ENCODE assay signal across 8 cellular contexts in the genomic region with DNA sequence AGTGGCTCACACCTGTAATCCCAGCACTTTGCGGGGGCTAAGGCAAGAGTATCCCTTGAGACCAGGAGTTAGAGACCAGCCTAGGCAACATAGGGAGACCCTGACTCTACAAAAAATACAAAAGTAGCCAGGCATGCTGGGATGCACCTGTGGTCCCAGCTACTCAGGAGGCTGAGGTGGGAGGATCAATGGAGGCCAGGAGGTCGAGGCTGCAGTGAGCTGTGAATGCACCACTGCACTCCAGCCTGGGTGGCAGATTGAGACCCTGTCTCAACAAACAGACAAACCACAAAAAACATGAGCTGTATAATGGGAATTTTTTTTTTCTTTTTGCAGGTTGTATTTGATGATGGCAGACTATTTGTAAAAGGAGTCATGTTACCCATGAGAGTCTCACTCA. TPM values are rescaled to one million over a fixed set of nuclear protein-coding genes. Genes with fewer than 3 reads are reported as not detected.
DNase-seq lines count a peak whose midpoint lies in the region; ATAC-seq and TF ChIP-seq lines count a peak whose summit lies in the region.
"Not testable (repeated sequence)": the region's sequence is repeated elsewhere in the genome, so short reads cannot be mapped to it uniquely, and the experiment has no call there.

No MANE protein-coding gene starts in this region.

- CTCF ChIA-PET in CD4-positive, alpha-beta T cell (lab: Charles Lee) = interaction anchor here (0.7 to 1.5 kb wide), 2 partner anchors 73 to 197 kb away, joined by 3 to 4 read pairs; no protein-coding TSS in a partner anchor
- CTCF ChIA-PET in T-cell (lab: Charles Lee) = not testable (repeated sequence)

- H3K9me3 Mint-ChIP-seq in CD4-positive, alpha-beta T cell = not testable (repeated sequence)
- H3K9me3 Mint-ChIP-seq in HFFc6 (peaks cover 17% of the 10 kb centered on the region), T-cell (peaks cover 6 to 11% (median 10%) of the 10 kb centered on the region in 3 donors), brain (peaks cover 20 to 39% (median 32%) of the 10 kb centered on the region in 5 experiments), nephron (peaks cover 34% of the 10 kb centered on the region)
- peaks cover 14% of the 10 kb centered on the region for H3K9me3 Mint-ChIP-seq in activated T-cell treated with anti-CD3 and anti-CD28 coated beads, Interleukin-2, amount 50 U/mL, for 4 hours
- H3K9me3 Mint-ChIP-seq in stimulated activated naive CD8-positive, alpha-beta T cell treated with anti-CD3 and anti-CD28 coated beads, Interleukin-15, Interleukin-2, amounts not matched to agents 100 ng/mL and 50 ng/mL, for 24 hours = peaks cover 16% of the 10 kb centered on the region

- H3K27me3 Mint-ChIP-seq in CD4-positive, alpha-beta T cell; HFFc6 (ENCODE audit: insufficient read depth); T-cell; activated T-cell treated with anti-CD3 and anti-CD28 coated beads, Interleukin-2, amount 50 U/mL, for 4 hours (ENCODE audit: low read depth); brain; stimulated activated naive CD8-positive, alpha-beta T cell treated with anti-CD3 and anti-CD28 coated beads, Interleukin-15, Interleukin-2, amounts not matched to agents 100 ng/mL and 50 ng/mL, for 24 hours: not testable (repeated sequence)
- peaks cover 12% of the 10 kb centered on the region for H3K27me3 Mint-ChIP-seq in nephron (ENCODE audit: low read depth)

- not testable (repeated sequence) for H3K9me3 ChIP-seq in CD4-positive, alpha-beta T cell (ENCODE audit: control insufficient read depth, low read length)
- peaks cover 0 to 25% (median 10%) of the 10 kb centered on the region in 11 donors for H3K9me3 ChIP-seq in heart right ventricle

- WGBS in heart right ventricle, 2 donors = 97 to 99% methylated on average over 2 of the region's 2 CpGs

- POLR2A ChIA-PET in CD4-positive, alpha-beta T cell (lab: Charles Lee); T-cell (lab: Charles Lee): not testable (repeated sequence)

- peak overlapping the region in 6 of 10 donors; percentile 5 to 99 (median 94) for H3K4me3 ChIP-seq in heart right ventricle

- TF ChIP-seq CTCF in CD4-positive, alpha-beta T cell (IDR thresholded peaks at IDR 0.05); HFFc6 (IDR thresholded peaks at IDR 0.05); brain (conservative IDR thresholded peaks at IDR 0.05); heart right ventricle (IDR thresholded peaks at IDR 0.05); nephron (IDR thresholded peaks at IDR 0.05; ENCODE audit: unreplicated experiment in 3 of 3): not testable (repeated sequence)

- H3K4me1 Mint-ChIP-seq in CD4-positive, alpha-beta T cell (ENCODE audit: low read depth) = peaks cover 45% of the 10 kb centered on the region
- H3K4me1 Mint-ChIP-seq in HFFc6 (ENCODE audit: low read depth) (peaks cover 14% of the 10 kb centered on the region), T-cell (peaks cover 40 to 47% (median 44%) of the 10 kb centered on the region in 3 donors), brain (peaks cover 25% of the 10 kb centered on the region)
- H3K4me1 Mint-ChIP-seq in activated T-cell treated with anti-CD3 and anti-CD28 coated beads, Interleukin-2, amount 50 U/mL, for 4 hours (ENCODE audit: low read depth) = peaks cover 27% of the 10 kb centered on the region
- H3K4me1 Mint-ChIP-seq in nephron = not testable (repeated sequence)
- peaks cover 35% of the 10 kb centered on the region for H3K4me1 Mint-ChIP-seq in stimulated activated naive CD8-positive, alpha-beta T cell treated with anti-CD3 and anti-CD28 coated beads, Interleukin-15, Interleukin-2, amounts not matched to agents 100 ng/mL and 50 ng/mL, for 24 hours (ENCODE audit: low read depth)

- H3K27ac ChIP-seq in CD4-positive, alpha-beta T cell (ENCODE audit: low read depth, low read length); heart right ventricle: not testable (repeated sequence)

- ATAC-seq in CD4-positive, alpha-beta T cell (ENCODE audit: poor library complexity); T-cell (replicated peaks in 1 of 4); activated T-cell treated with anti-CD3 and anti-CD28 coated beads, Interleukin-2, amount 50 U/mL, for 4 hours; heart right ventricle: not testable (repeated sequence)

- H3K4me3 Mint-ChIP-seq in CD4-positive, alpha-beta T cell = peak overlapping the region; percentile 95
- H3K4me3 Mint-ChIP-seq in HFFc6 (peak overlapping the region; percentile 95), T-cell (peak overlapping the region; percentile 91 to 93 (median 92)), brain (peak overlapping the region; percentile 92 to 99 (median 95)), nephron (peak overlapping the region; percentile 94 to 97 (median 94))
- H3K4me3 Mint-ChIP-seq in activated T-cell treated with anti-CD3 and anti-CD28 coated beads, Interleukin-2, amount 50 U/mL, for 4 hours = peak overlapping the region; percentile 85
- H3K4me3 Mint-ChIP-seq in stimulated activated naive CD8-positive, alpha-beta T cell treated with anti-CD3 and anti-CD28 coated beads, Interleukin-15, Interleukin-2, amounts not matched to agents 100 ng/mL and 50 ng/mL, for 24 hours = peak overlapping the region; percentile 94

- DNase-seq in CD4-positive, alpha-beta T cell; HFFc6; T-cell; activated T-cell treated with anti-CD3 and anti-CD28 coated beads, Interleukin-2, amount 50 U/mL, for 4 hours; heart right ventricle: not testable (repeated sequence)

- H3K27me3 ChIP-seq in CD4-positive, alpha-beta T cell (ENCODE audit: control insufficient read depth, insufficient read depth, low read length); heart right ventricle: not testable (repeated sequence)

- peak overlapping the region; percentile 82 for H3K27ac Mint-ChIP-seq in CD4-positive, alpha-beta T cell
- H3K27ac Mint-ChIP-seq in HFFc6; T-cell; nephron; stimulated activated naive CD8-positive, alpha-beta T cell treated with anti-CD3 and anti-CD28 coated beads, Interleukin-15, Interleukin-2, amounts not matched to agents 100 ng/mL and 50 ng/mL, for 24 hours: not testable (repeated sequence)
- peak overlapping the region in 1 of 5 experiments; percentile 95 for H3K27ac Mint-ChIP-seq in brain

- peaks cover 0 to 14% (median 11%) of the 10 kb centered on the region in 9 donors for H3K4me1 ChIP-seq in heart right ventricle

- H3K36me3 Mint-ChIP-seq in CD4-positive, alpha-beta T cell (ENCODE audit: low read depth) = peaks cover 58% of the 10 kb centered on the region
- H3K36me3 Mint-ChIP-seq in HFFc6 (ENCODE audit: low read depth) (peaks cover 35% of the 10 kb centered on the region), T-cell (peaks cover 35% of the 10 kb centered on the region), brain (peaks cover 73% of the 10 kb centered on the region), nephron (ENCODE audit: low read depth) (peaks cover 64% of the 10 kb centered on the region)
- H3K36me3 Mint-ChIP-seq in activated T-cell treated with anti-CD3 and anti-CD28 coated beads, Interleukin-2, amount 50 U/mL, for 4 hours (ENCODE audit: insufficient read depth) = peaks cover 33% of the 10 kb centered on the region
- H3K36me3 Mint-ChIP-seq in stimulated activated naive CD8-positive, alpha-beta T cell treated with anti-CD3 and anti-CD28 coated beads, Interleukin-15, Interleukin-2, amounts not matched to agents 100 ng/mL and 50 ng/mL, for 24 hours (ENCODE audit: low read depth) = peaks cover 45% of the 10 kb centered on the region

- intact Hi-C loops in CD4-positive, alpha-beta T cell (cut with DNase I, micrococcal nuclease) = loop anchor here in 1 of 2 experiments (5.0 to 10.0 kb wide), 3 partner anchors 72 to 1658 kb away; a partner anchor contains a TSS
- intact Hi-C loops in heart right ventricle (cut with DNase I) = not testable (repeated sequence)

- H3K36me3 ChIP-seq in heart right ventricle = peaks cover 0 to 42% (median 31%) of the 10 kb centered on the region in 9 donors

RNA-seq across cellular contexts. Expression of a gene that starts 1.5 kb away (rescaled TPM):
- total RNA-seq in CD4-positive, alpha-beta T cell = 10 to 100 TPM; 11.0 to 12.4 TPM
- 1 to 10 TPM; 7.0 to 8.2 (median 8.0) TPM for total RNA-seq in HFFc6 (2021; fragmentation: NEBNext Ultra II Directional; extraction: Animal tissue kit (Norgen Biotek cat#: 25700))
- total RNA-seq in T-cell = 10 to 100 TPM; 14.8 to 21.4 (median 17.4) TPM
- total RNA-seq in activated T-cell treated with anti-CD3 and anti-CD28 coated beads, Interleukin-2, amount 50 U/mL, for 4 hours = 1 to 10 TPM; 8.7 to 8.9 (median 8.9) TPM
- 1.5 TPM for polyA plus RNA-seq in brain (ENCODE audit: insufficient read depth, low read depth, low replicate concordance)
- total RNA-seq in heart right ventricle = 10 to 100 TPM in 5 of 10 donors, 1 to 10 TPM in 5; 6.4 to 11.2 (median 10.1) TPM
- polyA plus RNA-seq in heart right ventricle = 1 to 10 TPM; 3.2 to 6.8 TPM
